8 cellular contexts compared by ENCODE assay signal in the genomic region with DNA sequence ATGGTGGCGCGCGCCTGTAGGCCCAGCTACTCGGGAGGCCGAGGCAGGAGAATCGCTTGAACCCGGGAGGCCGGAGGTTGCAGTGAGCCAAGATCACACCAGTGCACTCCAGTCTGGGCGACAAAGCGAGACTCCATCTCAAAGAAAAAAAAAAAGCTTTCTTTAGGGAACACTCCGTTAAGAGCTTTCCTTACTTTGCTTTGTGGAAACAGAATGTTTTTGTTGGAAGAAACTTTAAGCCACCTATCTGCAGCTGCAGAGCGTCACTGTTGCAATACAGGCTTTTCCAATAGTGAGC. TPM values are rescaled to one million over a fixed set of nuclear protein-coding genes. Genes with fewer than 3 reads are reported as not detected.
DNase-seq lines count a peak whose midpoint lies in the region; ATAC-seq and TF ChIP-seq lines count a peak whose summit lies in the region.

No MANE protein-coding gene starts in this region.

- TF ChIP-seq CTCF in WTC11 (IDR thresholded peaks at IDR 0.05) (no peak), gastroesophageal sphincter (IDR thresholded peaks at IDR 0.05) (no peak), omental fat pad (IDR thresholded peaks at IDR 0.05) (no peak)

- in situ Hi-C loops in HAP-1 (cut with MboI; ENCODE audit: low sequenced_read_pairs), result no loop called here

- TF ChIP-seq EP300 in gastroesophageal sphincter (IDR thresholded peaks at IDR 0.05), result no peak

- H3K27ac Mint-ChIP-seq in WTC11, result peak overlapping the region; percentile 91; the same call in 1 of the 2 replicates

- peaks cover 11% of the 10 kb centered on the region for H3K27me3 Mint-ChIP-seq in WTC11 (ENCODE audit: low read depth)

- no peaks in the 10 kb centered on the region for H3K36me3 Mint-ChIP-seq in WTC11

- peaks cover 6% of the 10 kb centered on the region for H3K4me1 Mint-ChIP-seq in WTC11

- peaks cover 12% of the 10 kb centered on the region; the same call in 1 of the 2 replicates for H3K9me3 Mint-ChIP-seq in WTC11

- H3K4me3 Mint-ChIP-seq in WTC11, result peak overlapping the region; percentile 69

- H3K27ac ChIP-seq in gastroesophageal sphincter (peak overlapping the region; percentile 76 to 98 (median 96)), skin epidermis (peak overlapping the region; percentile 34 to 99 (median 93))

- CTCF ChIA-PET in WTC11 (lab: Charles Lee), result no interaction called here

- POLR2A ChIA-PET in WTC11 (lab: Charles Lee), result interaction anchor here (0.6 kb wide), 1 partner anchor 205 kb away, joined by 3 read pairs; no protein-coding TSS in a partner anchor

- DNase-seq in HAP-1 (ENCODE audit: low spot score in 2 of 2) (no peak), WTC11 (ENCODE audit: low spot score) (no peak), UCSD-AML1 (lab: John Stamatoyannopoulos, UW; ENCODE audit: unreplicated experiment) (no peak), omental fat pad (ENCODE audit: low spot score) (no peak), SIG-M5 treated with dmso at 0.1 percent for 504 hours (lab: John Stamatoyannopoulos, UW; ENCODE audit: unreplicated experiment) (no peak)

- ATAC-seq in WTC11 (no peak), gastroesophageal sphincter (no peak), GM21717 (IDR thresholded peaks at IDR 0.05; ENCODE audit: unreplicated experiment) (no peak), omental fat pad (ENCODE audit: low FRiP score) (no peak)

- no peaks in the 10 kb centered on the region for H3K9me3 ChIP-seq in HAP-1
- peaks cover 0 to 16% (median 0%) of the 10 kb centered on the region in 3 donors for H3K9me3 ChIP-seq in gastroesophageal sphincter

- 86 to 90% methylated on average over 3 to 5 of the region's 12 CpGs for WGBS in gastroesophageal sphincter (ENCODE audit: low coverage in 1 of 2), 2 donors

- H3K27me3 ChIP-seq in HAP-1 (ENCODE audit: low read depth) (no peaks in the 10 kb centered on the region), gastroesophageal sphincter (no peaks in the 10 kb centered on the region)

- H3K4me1 ChIP-seq in HAP-1, result no peaks in the 10 kb centered on the region
- H3K4me1 ChIP-seq in gastroesophageal sphincter, result peaks cover 0 to 17% (median 5%) of the 10 kb centered on the region in 3 donors

- H3K36me3 ChIP-seq in HAP-1 (replicated peaks), result no peaks in the 10 kb centered on the region
- H3K36me3 ChIP-seq in gastroesophageal sphincter, result no peaks in the 10 kb centered on the region

- peak overlapping the region; percentile 52 for H3K4me3 ChIP-seq in HAP-1
- peak overlapping the region in 1 of 2 donors; percentile 92 for H3K4me3 ChIP-seq in gastroesophageal sphincter
- peak overlapping the region; percentile 63 to 96 (median 78) for H3K4me3 ChIP-seq in skin epidermis

- TF ChIP-seq POLR2A in gastroesophageal sphincter (IDR thresholded peaks at IDR 0.05), result no peak

TF ChIP-seq in WTC11, 78 proteins besides CTCF, POLR2A, EP300 and RAD21:
- TF ChIP-seq E2F5 (CRISPR knock-in tag; IDR thresholded peaks at IDR 0.05) (no peak), TP53 (CRISPR knock-in tag; IDR thresholded peaks at IDR 0.05) (no peak), IRF2 (CRISPR knock-in tag; IDR thresholded peaks at IDR 0.05; ENCODE audit: borderline replicate concordance, low read depth) (no peak), ZNF532 (CRISPR knock-in tag; IDR thresholded peaks at IDR 0.05; ENCODE audit: borderline replicate concordance) (no peak), E2F4 (CRISPR knock-in tag; IDR thresholded peaks at IDR 0.05; ENCODE audit: borderline replicate concordance, low read depth) (no peak), JAZF1 (CRISPR knock-in tag; IDR thresholded peaks at IDR 0.05) (no peak), SOX15 (CRISPR knock-in tag; IDR thresholded peaks at IDR 0.05) (no peak), EMX1 (CRISPR knock-in tag; IDR thresholded peaks at IDR 0.05) (no peak), KAT7 (CRISPR knock-in tag; IDR thresholded peaks at IDR 0.05; ENCODE audit: borderline replicate concordance) (no peak), PREB (CRISPR knock-in tag; IDR thresholded peaks at IDR 0.05; ENCODE audit: borderline replicate concordance) (no peak), NFYB (CRISPR knock-in tag; conservative IDR thresholded peaks at IDR 0.05; ENCODE audit: low read depth) (no peak), MXD4 (CRISPR knock-in tag; IDR thresholded peaks at IDR 0.05; ENCODE audit: borderline replicate concordance) (no peak), HMGA2 (CRISPR knock-in tag; IDR thresholded peaks at IDR 0.05) (no peak)

RNA-seq across cellular contexts. Expression of gene TPK1, which starts 0.6 kb away (rescaled TPM):
- 2.7 to 3.6 TPM (median 2.7 TPM) in 3 replicates for total RNA-seq in WTC11 (2021)
- total RNA-seq in gastroesophageal sphincter, result 10 to 100 TPM in 1 of 4 donors, 1 to 10 TPM in 3; 6.8 to 11.9 (median 8.5) TPM
- 10 to 100 TPM in 1 of 4 donors, 1 to 10 TPM in 3; 4.5 to 11.8 (median 8.0) TPM for total RNA-seq in omental fat pad
